Comparison of ENCODE assay signal across 14 cellular contexts in the genomic region with DNA sequence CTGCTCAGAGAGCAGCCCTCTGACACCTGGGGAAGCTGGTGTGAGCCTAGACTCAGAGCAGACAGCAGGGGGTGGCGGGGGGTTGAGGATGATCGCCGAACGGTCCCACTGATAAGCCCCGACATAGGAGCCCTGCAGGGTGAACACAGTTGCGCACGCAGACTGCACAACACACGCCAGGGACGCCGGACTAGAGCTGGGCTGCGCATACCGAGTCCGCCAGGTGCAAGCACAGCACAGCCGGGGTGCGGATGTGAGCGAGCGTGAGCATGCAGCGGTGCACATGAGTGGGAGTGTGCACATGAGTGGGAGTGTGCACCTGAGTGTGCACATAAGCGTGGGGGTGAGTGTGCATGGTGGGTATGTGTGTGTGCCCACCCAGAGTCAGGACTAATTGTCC. TPM values are rescaled to one million over a fixed set of nuclear protein-coding genes. Genes with fewer than 3 reads are reported as not detected.
DNase-seq lines count a peak whose midpoint lies in the region; ATAC-seq and TF ChIP-seq lines count a peak whose summit lies in the region.
"Had no signal": no experiment of that assay in that cellular context is flagged by ENCODE, and none has a peak within 500 bp of the region (broad histone marks: within the 10 kb centered on the region; RNA-seq: fewer than 3 reads in every experiment).

No MANE protein-coding gene starts in this region.

- H3K9me3 ChIP-seq in IMR-90 (ENCODE audit: control insufficient read depth, insufficient read depth, low read length) (no peaks in the 10 kb centered on the region), sigmoid colon (no peaks in the 10 kb centered on the region), H9 (ENCODE audit: control insufficient read depth, low read depth, low read length) (no peaks in the 10 kb centered on the region)

- in situ Hi-C loops in IMR-90 (cut with MboI; ENCODE audit: low sequenced_read_pairs), result loop anchor here (25.0 kb wide), 1 partner anchor 485 kb away; the partner anchor contains the start of gene SPON2

- H3K4ac ChIP-seq in IMR-90 (ENCODE audit: low read depth, low read length) (no peak overlapping the region), H9 (ENCODE audit: low read depth, low read length) (no peak overlapping the region)

- H4K91ac ChIP-seq in IMR-90 (ENCODE audit: insufficient read depth, low read depth, low read length), result no peak overlapping the region
- H4K91ac ChIP-seq in H9 (ENCODE audit: insufficient read length, low read depth, low read length), result no peak overlapping the region

- H3K23me2 ChIP-seq in H9 (ENCODE audit: insufficient read length, low read depth, low read length, poor library complexity, severe bottlenecking), result no peaks in the 10 kb centered on the region

- POLR2A ChIA-PET in IMR-90 (lab: Charles Lee; ENCODE audit: unreplicated experiment), result no interaction called here

- no peak overlapping the region for H3T11ph ChIP-seq in H9 (ENCODE audit: low read length)

- H3K36me3 Mint-ChIP-seq in activated naive CD4-positive, alpha-beta T cell treated with anti-CD3 and anti-CD28 coated beads, Interleukin-2, amount 50 U/mL, for 24 hours, result peaks cover 2% of the 10 kb centered on the region
- no peaks in the 10 kb centered on the region for H3K36me3 Mint-ChIP-seq in activated naive CD4-positive, alpha-beta T cell treated with anti-CD3 and anti-CD28 coated beads, Interleukin-2, amount 10 ng/mL, durations not matched to agents 7 days and 5 days
- no peaks in the 10 kb centered on the region for H3K36me3 Mint-ChIP-seq in activated T-helper 17 cell treated with anti-CD3 and anti-CD28 coated beads, Interleukin-2, amount 50 U/mL, for 72 hours (ENCODE audit: low read depth)
- peaks cover 0 to 4% (median 2%) of the 10 kb centered on the region in 3 experiments; a peak in 3 of 7 replicates for H3K36me3 Mint-ChIP-seq in H9 (ENCODE audit: insufficient read depth in 1 of 3, low read depth in 3 of 3)

- H3K9me3 Mint-ChIP-seq in activated naive CD4-positive, alpha-beta T cell treated with anti-CD3 and anti-CD28 coated beads, Interleukin-2, amount 50 U/mL, for 24 hours, result no peaks in the 10 kb centered on the region
- peaks cover 5% of the 10 kb centered on the region for H3K9me3 Mint-ChIP-seq in activated naive CD4-positive, alpha-beta T cell treated with anti-CD3 and anti-CD28 coated beads, Interleukin-2, amount 10 ng/mL, durations not matched to agents 7 days and 5 days
- H3K9me3 Mint-ChIP-seq in activated T-helper 17 cell treated with anti-CD3 and anti-CD28 coated beads, Interleukin-2, amount 50 U/mL, for 72 hours, result no peaks in the 10 kb centered on the region
- H3K9me3 Mint-ChIP-seq in H9, result no peaks in the 10 kb centered on the region
- H3K9me3 Mint-ChIP-seq: CD4-positive, alpha-beta T cell had no signal

- H4K8ac ChIP-seq in IMR-90 (ENCODE audit: low read depth in 2 of 2, low read length in 2 of 2), result no peak overlapping the region
- no peak overlapping the region for H4K8ac ChIP-seq in H9 (replicated peaks; ENCODE audit: insufficient read length, low read depth, low read length)

- H2BK120ac ChIP-seq in IMR-90 (ENCODE audit: low read depth, low read length), result no peak overlapping the region
- no peak overlapping the region for H2BK120ac ChIP-seq in H9 (ENCODE audit: low read depth, low read length, poor library complexity, severe bottlenecking)

- H3K56ac ChIP-seq in IMR-90 (ENCODE audit: extremely low read depth, insufficient read depth, low read length) (no peak overlapping the region), H9 (ENCODE audit: insufficient read length, low read depth, low read length) (no peak overlapping the region)

- H3K14ac ChIP-seq in IMR-90 (replicated peaks; ENCODE audit: low read depth, low read length), result no peak overlapping the region
- no peak overlapping the region for H3K14ac ChIP-seq in H9 (ENCODE audit: insufficient read depth, low read length)

- H3K27me3 ChIP-seq in IMR-90 (ENCODE audit: control insufficient read depth, insufficient read depth, low read length) (no peaks in the 10 kb centered on the region), sigmoid colon (no peaks in the 10 kb centered on the region), H9 (ENCODE audit: insufficient read depth, low read length) (no peaks in the 10 kb centered on the region)

- dilution Hi-C loops in IMR-90 (cut with HindIII; ENCODE audit: low sequenced_read_pairs, unreplicated experiment), result no loop called here

- H4K20me1 ChIP-seq in IMR-90 (ENCODE audit: insufficient read depth, low read length), result peaks cover 1% of the 10 kb centered on the region; the same call in 1 of the 2 replicates
- H4K20me1 ChIP-seq in H9 (ENCODE audit: control insufficient read depth, insufficient read depth, insufficient read length), result no peaks in the 10 kb centered on the region

- no peak overlapping the region for H3K4me3 Mint-ChIP-seq in activated naive CD4-positive, alpha-beta T cell treated with anti-CD3 and anti-CD28 coated beads, Interleukin-2, amount 50 U/mL, for 24 hours
- H3K4me3 Mint-ChIP-seq in activated naive CD4-positive, alpha-beta T cell treated with anti-CD3 and anti-CD28 coated beads, Interleukin-2, amount 10 ng/mL, durations not matched to agents 7 days and 5 days, result no peak overlapping the region
- H3K4me3 Mint-ChIP-seq in activated T-helper 17 cell treated with anti-CD3 and anti-CD28 coated beads, Interleukin-2, amount 50 U/mL, for 72 hours, result no peak overlapping the region
- no peak overlapping the region for H3K4me3 Mint-ChIP-seq in H9
- H3K4me3 Mint-ChIP-seq: CD4-positive, alpha-beta T cell; HFFc6 had no signal

- H3K9ac ChIP-seq in IMR-90 (ENCODE audit: low read depth, low read length) (no peak overlapping the region), H9 (ENCODE audit: extremely low read depth, insufficient read length, low read length) (no peak overlapping the region)

- ATAC-seq in IMR-90 (ENCODE audit: low read depth) (no peak), GM18520 (IDR thresholded peaks at IDR 0.05; ENCODE audit: unreplicated experiment) (no peak)
- no peak for ATAC-seq in activated T-helper 17 cell treated with anti-CD3 and anti-CD28 coated beads, Interleukin-2, amount 50 U/mL, for 72 hours (replicated peaks)

- H2BK20ac ChIP-seq in IMR-90 (ENCODE audit: low read depth, low read length) (no peak overlapping the region), H9 (ENCODE audit: low read depth, low read length, poor library complexity, severe bottlenecking) (no peak overlapping the region)

- no peaks in the 10 kb centered on the region for H3K79me2 ChIP-seq in H9 (ENCODE audit: insufficient read depth, low read length)

- no peak for TF ChIP-seq POLR2A in IMR-90 (IDR thresholded peaks at IDR 0.05; ENCODE audit: low read depth, low read length)
- no peak for TF ChIP-seq POLR2A in sigmoid colon (IDR thresholded peaks at IDR 0.05)

- no peak overlapping the region for H2BK12ac ChIP-seq in H9 (ENCODE audit: insufficient read length, low read depth, low read length)

- H3K4me2 ChIP-seq in IMR-90 (ENCODE audit: low read depth, low read length), result no peak overlapping the region
- H3K4me2 ChIP-seq in H9 (ENCODE audit: insufficient read depth, insufficient read length, low read length), result no peak overlapping the region

- no peak overlapping the region for H3K23ac ChIP-seq in IMR-90 (ENCODE audit: low read depth, low read length)
- H3K23ac ChIP-seq in H9 (ENCODE audit: insufficient read length, low read depth, low read length), result no peak overlapping the region

- TF ChIP-seq RAD21 in IMR-90 (IDR thresholded peaks at IDR 0.05; ENCODE audit: low read length), result no peak

- peaks cover 5% of the 10 kb centered on the region for H3K4me1 Mint-ChIP-seq in activated naive CD4-positive, alpha-beta T cell treated with anti-CD3 and anti-CD28 coated beads, Interleukin-2, amount 50 U/mL, for 24 hours
- peaks cover 9% of the 10 kb centered on the region for H3K4me1 Mint-ChIP-seq in activated naive CD4-positive, alpha-beta T cell treated with anti-CD3 and anti-CD28 coated beads, Interleukin-2, amount 10 ng/mL, durations not matched to agents 7 days and 5 days
- no peaks in the 10 kb centered on the region for H3K4me1 Mint-ChIP-seq in activated T-helper 17 cell treated with anti-CD3 and anti-CD28 coated beads, Interleukin-2, amount 50 U/mL, for 72 hours
- peaks cover 6 to 12% of the 10 kb centered on the region in 2 experiments for H3K4me1 Mint-ChIP-seq in H9

- H3K36me3 ChIP-seq in IMR-90 (ENCODE audit: control insufficient read depth, insufficient read depth, low read length) (no peaks in the 10 kb centered on the region), sigmoid colon (no peaks in the 10 kb centered on the region)

- H2BK15ac ChIP-seq in IMR-90 (ENCODE audit: low read depth, low read length) (no peak overlapping the region), H9 (ENCODE audit: low read depth, low read length) (no peak overlapping the region)

- TF ChIP-seq CTCF in IMR-90 (conservative IDR thresholded peaks at IDR 0.05; ENCODE audit: low read depth, low read length), result no peak
- no peak for TF ChIP-seq CTCF in sigmoid colon (IDR thresholded peaks at IDR 0.05)
- TF ChIP-seq CTCF in H9 (conservative IDR thresholded peaks at IDR 0.05), result no peak

- peak overlapping the region; percentile 16 for H2AK9ac ChIP-seq in IMR-90 (replicated peaks; ENCODE audit: low read depth, low read length, poor library complexity)

- BruUV-seq in IMR-90 (replicated peaks; lab: Mats Ljungman, UMichigan), result no TSS peak

- no peaks in the 10 kb centered on the region; a peak in 1 of 4 replicates for H3K79me1 ChIP-seq in IMR-90 (ENCODE audit: low read depth in 1 of 2, low read length in 2 of 2)
- no peaks in the 10 kb centered on the region for H3K79me1 ChIP-seq in H9 (ENCODE audit: insufficient read depth, low read depth, low read length, poor library complexity, severe bottlenecking)

- intact Hi-C loops in IMR-90 (cut with micrococcal nuclease) (no loop called here), sigmoid colon (cut with DNase I) (loop anchor here (10.0 kb wide), 1 partner anchor 77 kb away; the partner anchor contains the start of genes TACC3 and TMEM129)

- H3K9me1 ChIP-seq in IMR-90 (ENCODE audit: insufficient read depth, low read length), result peaks cover 7% of the 10 kb centered on the region

- H3K4me1 ChIP-seq in IMR-90 (ENCODE audit: control insufficient read depth, insufficient read depth, low read length), result no peaks in the 10 kb centered on the region
- H3K4me1 ChIP-seq in sigmoid colon, result peaks cover 6 to 23% (median 17%) of the 10 kb centered on the region in 4 donors
- H3K4me1 ChIP-seq in H9 (ENCODE audit: insufficient read depth, low read length), result no peaks in the 10 kb centered on the region

- no peak overlapping the region for H3K18ac ChIP-seq in IMR-90 (ENCODE audit: low read depth, low read length)
- H3K18ac ChIP-seq in H9 (ENCODE audit: insufficient read length, low read depth, low read length), result no peak overlapping the region

- DNase-seq in activated naive CD4-positive, alpha-beta T cell treated with anti-CD3 and anti-CD28 coated beads, Interleukin-2, amount 10 ng/mL, durations not matched to agents 7 days and 5 days, result no peak
- no peak for DNase-seq in IMR-90
- DNase-seq in sigmoid colon, result peak; percentile 54
- no peak for DNase-seq in H9
- DNase-seq in NCI-H510A (lab: John Stamatoyannopoulos, UW), result no peak
- DNase-seq: C1 segment of cervical spinal cord; CD4-positive, alpha-beta T cell; DMS79; HCEC 1CT; HFFc6 had no signal

- H2AFZ ChIP-seq in IMR-90 (replicated peaks; ENCODE audit: low read length, poor library complexity) (no peak overlapping the region), H9 (ENCODE audit: low read length) (no peak overlapping the region)

- no peak overlapping the region for H2BK5ac ChIP-seq in IMR-90 (ENCODE audit: low read depth, low read length, poor library complexity, severe bottlenecking)
- H2BK5ac ChIP-seq in H9 (ENCODE audit: insufficient read length, low read length), result no peak overlapping the region

- CTCF ChIA-PET in activated naive CD4-positive, alpha-beta T cell treated with anti-CD3 and anti-CD28 coated beads, Interleukin-2, amount 10 ng/mL, durations not matched to agents 7 days and 5 days (lab: Charles Lee), result interaction anchor here (0.6 kb wide), 1 partner anchor 101 kb away, joined by 4 read pairs; no protein-coding TSS in a partner anchor
- CTCF ChIA-PET in IMR-90 (lab: Yijun Ruan, JAX), result no interaction called here

- H3K4me3 ChIP-seq in IMR-90 (ENCODE audit: insufficient read depth, low read depth, low read length) (no peak overlapping the region), sigmoid colon (no peak overlapping the region)

- TF ChIP-seq EP300 in sigmoid colon (IDR thresholded peaks at IDR 0.05), result no peak

- WGBS in IMR-90 (ENCODE audit: extremely low coverage in 2 of 2, insufficient read length in 1 of 2), 2 experiments, result 77% methylated on average over 15 of the region's 19 CpGs; no CpG with 5 or more reads in 1 of the 2 experiments
- 89 to 93% methylated on average over 19 of the region's 19 CpGs for WGBS in sigmoid colon, 2 donors
- no CpG with 5 or more reads among the region's 19 CpGs for WGBS in H9 (ENCODE audit: extremely low coverage, insufficient read length, low lambda C conversion rate)

- no peak overlapping the region for H3K27ac ChIP-seq in IMR-90 (ENCODE audit: insufficient read depth, low read length)
- H3K27ac ChIP-seq in sigmoid colon, result no peak overlapping the region
- H3K27ac ChIP-seq in H9 (ENCODE audit: insufficient read length, low read depth, low read length), result no peak overlapping the region
- H3K27ac ChIP-seq: 22Rv1 had no signal

- H4K5ac ChIP-seq in IMR-90 (ENCODE audit: low read depth, low read length), result no peak overlapping the region
- H4K5ac ChIP-seq in H9 (ENCODE audit: insufficient read length, low read depth, low read length), result no peak overlapping the region

- no peaks in the 10 kb centered on the region for H3K27me3 Mint-ChIP-seq in activated naive CD4-positive, alpha-beta T cell treated with anti-CD3 and anti-CD28 coated beads, Interleukin-2, amount 50 U/mL, for 24 hours
- no peaks in the 10 kb centered on the region for H3K27me3 Mint-ChIP-seq in activated naive CD4-positive, alpha-beta T cell treated with anti-CD3 and anti-CD28 coated beads, Interleukin-2, amount 10 ng/mL, durations not matched to agents 7 days and 5 days
- H3K27me3 Mint-ChIP-seq in activated T-helper 17 cell treated with anti-CD3 and anti-CD28 coated beads, Interleukin-2, amount 50 U/mL, for 72 hours, result no peaks in the 10 kb centered on the region
- H3K27me3 Mint-ChIP-seq in H9 (ENCODE audit: low read depth), result no peaks in the 10 kb centered on the region
- H3K27me3 Mint-ChIP-seq: CD4-positive, alpha-beta T cell had no signal

- H2AK5ac ChIP-seq in IMR-90 (ENCODE audit: low read depth, low read length), result no peak overlapping the region
- H2AK5ac ChIP-seq in H9 (ENCODE audit: insufficient read length, low read length), result no peak overlapping the region

- H3K27ac Mint-ChIP-seq in activated naive CD4-positive, alpha-beta T cell treated with anti-CD3 and anti-CD28 coated beads, Interleukin-2, amount 50 U/mL, for 24 hours, result peak overlapping the region; percentile 35
- H3K27ac Mint-ChIP-seq in activated naive CD4-positive, alpha-beta T cell treated with anti-CD3 and anti-CD28 coated beads, Interleukin-2, amount 10 ng/mL, durations not matched to agents 7 days and 5 days, result no peak overlapping the region
- peak overlapping the region; percentile 17 for H3K27ac Mint-ChIP-seq in activated T-helper 17 cell treated with anti-CD3 and anti-CD28 coated beads, Interleukin-2, amount 50 U/mL, for 72 hours
- H3K27ac Mint-ChIP-seq in H9, result no peak overlapping the region; a peak in 1 of 7 replicates
- H3K27ac Mint-ChIP-seq: CD4-positive, alpha-beta T cell; HFFc6 had no signal

RNA-seq across cellular contexts. Expression of gene FAM53A, which starts 36.7 kb away (rescaled TPM):
- 1.9 and 2.0 TPM in 2 replicates for total RNA-seq in IMR-90 (2012; rRNA removed)
- 3.1 and 4.4 TPM in 2 replicates for polyA plus RNA-seq in IMR-90 (2012; rRNA removed)
- polyA plus RNA-seq in IMR-90 (2012; cell fraction: cytosol; rRNA removed), result 3.7 and 4.1 TPM in 2 replicates
- 5.3 and 12.2 TPM in 2 replicates for polyA plus RNA-seq in IMR-90 (2012; cell fraction: nucleus; rRNA removed; ENCODE audit: low replicate concordance)
- total RNA-seq in activated T-helper 17 cell treated with anti-CD3 and anti-CD28 coated beads, Interleukin-2, amount 50 U/mL, for 72 hours, result 1 to 10 TPM; 1.8 to 2.6 TPM
- 1 to 10 TPM in 3 of 4 donors, under 1 TPM in 1; 0.82 to 4.1 (median 1.7) TPM for total RNA-seq in sigmoid colon
- 1 to 10 TPM in 2 of 3 donors, under 1 TPM in 1; 0.23 to 1.8 (median 1.4) TPM for polyA plus RNA-seq in sigmoid colon
- 2.3 and 2.4 TPM in 2 replicates for total RNA-seq in H9 (2021)

Comparison
In these comparisons a context has a peak if more than half of its experiments do, and no peak if none do; other contexts are left out.
1. H3K27ac Mint-ChIP-seq: peak in activated naive CD4-positive, alpha-beta T cell treated with anti-CD3 and anti-CD28 coated beads, Interleukin-2, amount 50 U/mL, for 24 hours (single experiment) and activated T-helper 17 cell treated with anti-CD3 and anti-CD28 coated beads, Interleukin-2, amount 50 U/mL, for 72 hours (single experiment); none in activated naive CD4-positive, alpha-beta T cell treated with anti-CD3 and anti-CD28 coated beads, Interleukin-2, amount 10 ng/mL, durations not matched to agents 7 days and 5 days (single experiment) and H9 (0 of 3).